ENCODE assay signal across 22 cellular contexts in the genomic region with DNA sequence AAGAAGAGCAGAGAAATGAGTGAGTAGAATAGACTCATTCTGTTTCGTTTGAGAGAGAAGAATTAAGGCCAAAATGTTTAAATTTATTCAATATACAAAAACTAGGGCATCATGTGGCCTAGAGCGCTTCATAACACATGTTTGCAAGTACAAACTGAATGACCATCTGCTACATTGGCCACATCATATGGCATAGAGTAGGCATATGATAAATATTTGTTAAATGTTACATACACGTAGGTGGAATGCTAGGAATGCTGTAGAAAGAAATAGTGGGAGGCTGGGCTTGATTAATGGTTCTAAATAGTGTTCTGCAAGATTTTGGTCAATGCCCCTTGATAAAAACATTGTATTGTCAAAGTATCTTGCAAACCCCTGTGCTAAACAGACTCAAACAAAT. TPM values are rescaled to one million over a fixed set of nuclear protein-coding genes. Genes with fewer than 3 reads are reported as not detected.
DNase-seq lines count a peak whose midpoint lies in the region; ATAC-seq, FAIRE-seq and TF ChIP-seq lines count a peak whose summit lies in the region.
"Had no signal": no experiment of that assay in that cellular context is flagged by ENCODE, and none has a peak within 500 bp of the region (broad histone marks: within the 10 kb centered on the region; RNA-seq: fewer than 3 reads in every experiment).

No MANE protein-coding gene starts in this region.

- H3K4me1 Mint-ChIP-seq in activated T-cell treated with anti-CD3 and anti-CD28 coated beads, Interleukin-2, amount 50 U/mL, for 72 hours (ENCODE audit: low read depth) = no peaks in the 10 kb centered on the region

- no peak for ATAC-seq in activated T-cell treated with anti-CD3 and anti-CD28 coated beads, Interleukin-2, amount 50 U/mL, for 72 hours (replicated peaks in 1 of 2)
- ATAC-seq: A549, GM12878 had no signal

- H3K4me3 ChIP-seq in bronchial epithelial cell (ENCODE audit: low read depth, low read length) = no peak overlapping the region
- H3K4me3 ChIP-seq: A549, GM12878 had no signal

- H3K27me3 Mint-ChIP-seq in activated T-cell treated with anti-CD3 and anti-CD28 coated beads, Interleukin-2, amount 50 U/mL, for 72 hours (ENCODE audit: low read depth) = no peaks in the 10 kb centered on the region

- H3K36me3 Mint-ChIP-seq in activated T-cell treated with anti-CD3 and anti-CD28 coated beads, Interleukin-2, amount 50 U/mL, for 72 hours (ENCODE audit: insufficient read depth in 2 of 2) = no peaks in the 10 kb centered on the region

- no peaks in the 10 kb centered on the region for H3K27me3 ChIP-seq in bronchial epithelial cell (ENCODE audit: control insufficient read depth, insufficient read depth, low read length)

- no peak for TF ChIP-seq CTCF in bronchial epithelial cell (IDR thresholded peaks at IDR 0.05; ENCODE audit: insufficient read depth, low read length, severe bottlenecking)

- H3K36me3 ChIP-seq in bronchial epithelial cell (ENCODE audit: control insufficient read depth, insufficient read depth, low read length) = no peaks in the 10 kb centered on the region

- FAIRE-seq in bronchial epithelial cell (lab: Jason Lieb, UNC) = no peak
- FAIRE-seq: A549, GM12878, GM18507 had no signal

- in situ Hi-C loops in KBM-7 (cut with MboI; ENCODE audit: low pct_unique_long_range_greater_than_20kb, low sequenced_read_pairs) = no loop called here

- no peak overlapping the region for H3K4me3 Mint-ChIP-seq in activated T-cell treated with anti-CD3 and anti-CD28 coated beads, Interleukin-2, amount 50 U/mL, for 72 hours

- peak; percentile 27 for DNase-seq in ELR (ENCODE audit: low read depth)
- peak; percentile 66 for DNase-seq in NCI-H1694 treated with DMSO at 0.1 percent for 48 hours (lab: John Stamatoyannopoulos, UW)
- DNase-seq in bronchial epithelial cell (ENCODE audit: low read depth) = peak; percentile 42
- DNase-seq in iris pigment epithelial cell (ENCODE audit: low read depth) = peak; percentile 49
- DNase-seq in activated T-cell treated with anti-CD3 and anti-CD28 coated beads, Interleukin-2, amount 50 U/mL, for 72 hours = no peak
- DNase-seq in DMS53 (lab: John Stamatoyannopoulos, UW) = no peak
- no peak for DNase-seq in mesenteric fat pad (ENCODE audit: low spot score)
- no peak for DNase-seq in KBM-7
- DNase-seq: Caco-2, DMS79, GDM1, GOT3, Kasumi-1, MM.1S, NCI-H1092 treated with DMSO at 0.1 percent for 48 hours, NCI-H2107, NCI-H2227 treated with DMSO at 0.1 percent for 48 hours, NCI-H526 treated with DMSO at 0.1 percent for 48 hours, SHP77 had no signal

- peaks cover 3 to 4% of the 10 kb centered on the region in 2 donors for H3K9me3 Mint-ChIP-seq in activated T-cell treated with anti-CD3 and anti-CD28 coated beads, Interleukin-2, amount 50 U/mL, for 72 hours

- no peak overlapping the region for H3K27ac Mint-ChIP-seq in activated T-cell treated with anti-CD3 and anti-CD28 coated beads, Interleukin-2, amount 50 U/mL, for 72 hours

RNA-seq across cellular contexts. Expression of a gene that starts 10.8 kb away (rescaled TPM):
- 0.79 TPM in 1 of 2 replicates, not detected in the other for total RNA-seq in bronchial epithelial cell
- total RNA-seq in activated T-cell treated with anti-CD3 and anti-CD28 coated beads, Interleukin-2, amount 50 U/mL, for 72 hours = under 1 TPM in 1 of 2 donors, not detected in 1; 0.67 TPM
- 2,401 TPM for total RNA-seq in mesenteric fat pad
- total RNA-seq: Caco-2 had no signal

RNA-seq across cellular contexts. Expression of a gene that starts 31.6 kb away (rescaled TPM):
- total RNA-seq in bronchial epithelial cell (not detected in 2 replicates), mesenteric fat pad (1.6 TPM)
- total RNA-seq in activated T-cell treated with anti-CD3 and anti-CD28 coated beads, Interleukin-2, amount 50 U/mL, for 72 hours = not detected
- total RNA-seq: GM12878 had no signal

Comparison
In these comparisons a context has a peak if more than half of its experiments do, and no peak if none do; other contexts are left out.
1. DNase-seq: peak in ELR (single experiment), NCI-H1694 treated with DMSO at 0.1 percent for 48 hours (single experiment), bronchial epithelial cell (single experiment) and iris pigment epithelial cell (single experiment); none in activated T-cell treated with anti-CD3 and anti-CD28 coated beads, Interleukin-2, amount 50 U/mL, for 72 hours (0 of 2), DMS53 (single experiment), mesenteric fat pad (single experiment) and KBM-7 (single experiment).
2. RNA of a gene that starts 10.8 kb away (total RNA-seq): 2,401 TPM in mesenteric fat pad (single experiment); 0.79 TPM in bronchial epithelial cell and 0.67 TPM in activated T-cell treated with anti-CD3 and anti-CD28 coated beads, Interleukin-2, amount 50 U/mL, for 72 hours; every median in the first group is over 1,000 times any median in the second.